8 cellular contexts compared by ENCODE assay signal in the genomic region with DNA sequence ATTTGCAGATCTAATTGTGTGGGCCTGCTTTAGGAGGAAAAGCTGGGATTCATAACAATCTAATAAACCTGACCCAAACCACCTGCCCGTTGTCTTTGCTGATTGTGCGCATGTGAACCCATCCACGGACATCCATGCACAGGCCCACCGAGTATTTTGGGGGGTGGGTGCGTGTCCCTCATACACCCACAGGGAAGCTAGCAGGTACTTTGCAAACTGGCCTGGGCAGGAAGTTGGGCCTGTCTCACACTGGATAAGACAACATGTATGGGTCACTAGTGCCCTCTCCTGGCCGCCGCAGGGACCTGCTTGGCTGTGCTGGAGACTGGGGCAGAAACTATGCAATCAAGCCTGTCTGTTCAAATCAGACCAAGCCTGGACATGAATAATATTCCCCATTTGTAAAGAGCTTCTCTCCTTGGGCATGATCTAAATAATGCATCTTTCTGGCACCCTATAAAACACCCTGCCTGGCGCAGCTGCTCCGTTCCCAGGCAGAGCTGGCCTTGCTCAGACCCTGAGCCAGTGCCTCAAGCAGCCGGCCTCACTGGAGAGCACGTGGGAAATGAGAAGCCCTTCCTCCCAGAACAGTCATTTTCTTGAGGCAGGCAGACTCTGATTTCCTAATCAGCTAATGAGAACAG. TPM values are rescaled to one million over a fixed set of nuclear protein-coding genes. Genes with fewer than 3 reads are reported as not detected.
DNase-seq lines count a peak whose midpoint lies in the region; ATAC-seq and TF ChIP-seq lines count a peak whose summit lies in the region.

No MANE protein-coding gene starts in this region.

- H3K4me1 Mint-ChIP-seq in neural crest cell: peaks cover 25% of the 10 kb centered on the region

- H3K4me3 Mint-ChIP-seq in neural crest cell: peak overlapping the region; percentile 1

- intact Hi-C loops in PC-3 (cut with micrococcal nuclease): loop anchor here (1.0 kb wide), 1 partner anchor 243 kb away; no protein-coding TSS in a partner anchor

- no peaks in the 10 kb centered on the region for H3K36me3 Mint-ChIP-seq in neural crest cell (ENCODE audit: low read depth)

- no peaks in the 10 kb centered on the region for H3K27me3 ChIP-seq in PC-3 (ENCODE audit: low read length)

- H3K27ac Mint-ChIP-seq in neural crest cell (ENCODE audit: unreplicated experiment): peak overlapping the region; percentile 79

- H3K9me3 Mint-ChIP-seq in neural crest cell: no peaks in the 10 kb centered on the region

- H3F3A ChIP-seq in PC-3 (ENCODE audit: low read length, unreplicated experiment): no peaks in the 10 kb centered on the region

- peak overlapping the region; percentile 45; the same call in 1 of the 2 replicates for H2AFZ ChIP-seq in PC-3 (ENCODE audit: low read length)

- CTCF ChIA-PET in PC-3 (lab: Charles Lee): interaction anchor here (1.0 to 1.4 kb wide), 2 partner anchors 331 to 334 kb away, joined by 3 to 4 read pairs; no protein-coding TSS in a partner anchor

- no peaks in the 10 kb centered on the region for H3K27me3 Mint-ChIP-seq in neural crest cell (ENCODE audit: low read depth)

- DNase-seq in DMS53 treated with DMSO at 0.1 percent for 48 hours (lab: John Stamatoyannopoulos, UW; ENCODE audit: unreplicated experiment) (peak; percentile 82), HUDEP-2 (lab: John Stamatoyannopoulos, UW; ENCODE audit: unreplicated experiment in 76 of 76) (peak in 73 of 76 experiments; percentile 8 to 88 (median 69)), PC-3 (peak; percentile 72), fibroblast of mammary gland (ENCODE audit: low read depth) (peak; percentile 82), neural crest cell (ENCODE audit: low read depth, low spot score) (peak; percentile 91)
- peak; percentile 90 to 93 for DNase-seq in activated T-cell treated with anti-CD3 and anti-CD28 coated beads, Interleukin-2, amount 50 U/mL, for 48 hours
- DNase-seq in stimulated activated naive CD4-positive, alpha-beta T cell treated with Interleukin-2 at 50 U/mL for 16 hours (lab: John Stamatoyannopoulos, UW): peak; percentile 70

- no peak overlapping the region for H3K27ac ChIP-seq in PC-3 (ENCODE audit: low read length)

- no peaks in the 10 kb centered on the region for H3K9me2 ChIP-seq in PC-3 (replicated peaks; ENCODE audit: low read length)

- H3K4me1 ChIP-seq in PC-3 (ENCODE audit: insufficient read depth, low read length): no peaks in the 10 kb centered on the region

- H4K20me1 ChIP-seq in PC-3 (ENCODE audit: low read length): no peaks in the 10 kb centered on the region

- H3K4me3 ChIP-seq in PC-3 (ENCODE audit: low read length) (no peak overlapping the region), fibroblast of mammary gland (ENCODE audit: control insufficient read depth, low read depth, low read length) (no peak overlapping the region)

- BruUV-seq in PC-3 (replicated peaks; lab: Mats Ljungman, UMichigan): no TSS peak

- no peaks in the 10 kb centered on the region for H3K9me3 ChIP-seq in PC-3 (ENCODE audit: low read length)

- no peak overlapping the region for H3K4me2 ChIP-seq in PC-3 (ENCODE audit: low read length)

- no peaks in the 10 kb centered on the region for H3K79me2 ChIP-seq in PC-3 (ENCODE audit: low read length)

- POLR2A ChIA-PET in PC-3 (lab: Charles Lee; ENCODE audit: unreplicated experiment): interaction anchor here (0.6 kb wide), 1 partner anchor 108 kb away, joined by 18 read pairs; no protein-coding TSS in a partner anchor

- no peak overlapping the region for H3K9ac ChIP-seq in PC-3 (ENCODE audit: low read length)

- TF ChIP-seq CTCF in PC-3 (conservative IDR thresholded peaks at IDR 0.05; ENCODE audit: low read depth, low read length) (peak; percentile 77), fibroblast of mammary gland (conservative IDR thresholded peaks at IDR 0.05; ENCODE audit: control insufficient read depth, insufficient read depth, low read depth, low read length) (peak; percentile 94), neural crest cell (conservative IDR thresholded peaks at IDR 0.05) (peak; percentile 98)

- H3K36me3 ChIP-seq in PC-3 (ENCODE audit: low read depth, low read length): no peaks in the 10 kb centered on the region; the same call in 1 of the 2 replicates

- ATAC-seq in GM21515 (IDR thresholded peaks at IDR 0.05; ENCODE audit: unreplicated experiment) (peak; percentile 95), PC-3 (peak; percentile 99)

RNA-seq across cellular contexts. Expression of a gene that starts 15.8 kb away (rescaled TPM):
- not detected in 2 replicates for total RNA-seq in PC-3 (2014; rRNA removed)
- 5.2 and 5.3 TPM in 2 replicates for total RNA-seq in neural crest cell
